Comparison of ENCODE assay signal across 12 cellular contexts in the genomic region with DNA sequence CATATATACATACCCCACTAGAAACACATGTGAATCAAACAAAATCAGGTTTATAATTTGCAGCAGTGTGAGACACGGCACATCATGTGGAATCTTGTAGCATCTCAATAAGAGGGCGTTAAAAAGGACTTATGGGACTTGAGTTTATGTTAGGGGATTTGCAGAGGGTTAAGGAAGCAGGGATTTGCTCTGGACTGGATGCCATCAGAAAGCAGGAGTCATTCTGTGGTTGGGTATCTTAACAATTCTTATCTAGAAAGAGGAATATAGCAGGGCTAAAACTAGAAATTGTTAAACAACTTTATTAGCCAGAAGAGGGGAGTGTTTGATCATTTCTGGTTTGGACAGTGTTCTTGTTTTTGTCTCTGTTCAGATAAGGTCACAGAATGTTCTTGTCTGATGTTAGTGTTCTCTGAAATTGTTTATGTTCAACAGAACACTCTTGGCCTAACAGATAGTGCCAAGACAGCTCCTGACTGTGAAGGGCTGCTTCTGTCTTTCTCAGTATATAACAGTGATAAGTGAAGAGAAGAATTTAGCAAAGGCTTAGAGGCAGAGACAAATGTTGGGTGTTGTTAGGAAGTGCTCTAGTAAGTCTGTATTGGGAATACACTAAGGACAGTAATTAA. TPM values are rescaled to one million over a fixed set of nuclear protein-coding genes. Genes with fewer than 3 reads are reported as not detected.
DNase-seq lines count a peak whose midpoint lies in the region; ATAC-seq and TF ChIP-seq lines count a peak whose summit lies in the region.
"Had no signal": no experiment of that assay in that cellular context is flagged by ENCODE, and none has a peak within 500 bp of the region (broad histone marks: within the 10 kb centered on the region; RNA-seq: fewer than 3 reads in every experiment).

No MANE protein-coding gene starts in this region.

- H3K23ac ChIP-seq in mesenchymal stem cell (ENCODE audit: low read length in 2 of 2) = no peak overlapping the region

- H2BK5ac ChIP-seq in mesenchymal stem cell (ENCODE audit: low read depth, low read length, poor library complexity, severe bottlenecking) = no peak overlapping the region

- H3K4ac ChIP-seq in mesenchymal stem cell (ENCODE audit: low read depth in 1 of 2, low read length in 2 of 2) = no peak overlapping the region

- H3K4me2 ChIP-seq in mesenchymal stem cell (ENCODE audit: low read length, poor library complexity, severe bottlenecking) = no peak overlapping the region

- H3K4me3 ChIP-seq in AG10803 (ENCODE audit: low read length) (no peak overlapping the region), LNCaP clone FGC (ENCODE audit: low read depth, low read length) (no peak overlapping the region), cardiac fibroblast (replicated peaks in 1 of 2; ENCODE audit: low read depth in 2 of 2, low read length in 2 of 2) (no peak overlapping the region), mesenchymal stem cell (ENCODE audit: insufficient read depth in 1 of 2, low read depth in 1 of 2, low read length in 2 of 2) (no peak overlapping the region)
- H3K4me3 ChIP-seq: SJCRH30 had no signal

- no peaks in the 10 kb centered on the region for H3K9me3 ChIP-seq in mesenchymal stem cell (ENCODE audit: control insufficient read depth, low read length)
- H3K9me3 ChIP-seq: SJCRH30 had no signal

- H3K14ac ChIP-seq in mesenchymal stem cell (ENCODE audit: low read length in 2 of 2) = no peak overlapping the region

- H3K27me3 ChIP-seq in mesenchymal stem cell (ENCODE audit: control insufficient read depth in 1 of 2, insufficient read depth in 1 of 2, low read length in 2 of 2) = no peaks in the 10 kb centered on the region
- H3K27me3 ChIP-seq: SJCRH30 had no signal

- no peak overlapping the region for H4K8ac ChIP-seq in mesenchymal stem cell (ENCODE audit: low read length)

- no peak overlapping the region for H2BK12ac ChIP-seq in mesenchymal stem cell (ENCODE audit: low read length in 2 of 2)

- H3K9ac ChIP-seq in mesenchymal stem cell (ENCODE audit: low read length) = no peak overlapping the region

- no peak overlapping the region for H2AFZ ChIP-seq in mesenchymal stem cell (ENCODE audit: low read depth, low read length)

- DNase-seq in AG10803 (ENCODE audit: low read depth) (peak; percentile 5), LNCaP clone FGC (ENCODE audit: low read depth) (peak; percentile 61), cardiac fibroblast (ENCODE audit: low read depth in 2 of 2) (peak; percentile 38 to 73), mesenchymal stem cell (peak; percentile 87), NCI-H524 treated with DMSO at 0.1 percent for 48 hours (lab: John Stamatoyannopoulos, UW) (no peak), NCI-H345 treated with DMSO at 0.1 percent for 48 hours (lab: John Stamatoyannopoulos, UW; ENCODE audit: unreplicated experiment) (no peak), GM20000 (ENCODE audit: low spot score) (no peak)
- DNase-seq: GF-D8; stimulated activated CD4-positive, alpha-beta T cell treated with anti-CD3 and anti-CD28 coated beads, Interleukin-12 subunit alpha, Interleukin-12 subunit beta, amount 100 ng/mL, for 4 hours had no signal

- 54% methylated on average over 2 of the region's 2 CpGs for WGBS in mesenchymal stem cell

- H2BK15ac ChIP-seq in mesenchymal stem cell (ENCODE audit: low read depth, poor library complexity, severe bottlenecking) = no peak overlapping the region

- no peak overlapping the region for H2BK120ac ChIP-seq in mesenchymal stem cell (ENCODE audit: low read depth, low read length)

- no peak for ATAC-seq in GM19397 (IDR thresholded peaks at IDR 0.05; ENCODE audit: unreplicated experiment)

- TF ChIP-seq CTCF in AG10803 (conservative IDR thresholded peaks at IDR 0.05; ENCODE audit: low read length) (peak; percentile 28; the same call in 1 of the 2 replicates), LNCaP clone FGC (IDR thresholded peaks at IDR 0.05; ENCODE audit: control insufficient read depth, extremely low read depth, insufficient read depth) (peak; percentile 44; the same call in 1 of the 2 replicates), cardiac fibroblast (IDR thresholded peaks at IDR 0.05; ENCODE audit: low read depth, low read length) (no peak), GM20000 (IDR thresholded peaks at IDR 0.05; ENCODE audit: extremely low read depth, missing control alignments) (no peak)

- H2AK5ac ChIP-seq in mesenchymal stem cell (ENCODE audit: low read length, severe bottlenecking) = no peak overlapping the region

- H3K79me1 ChIP-seq in mesenchymal stem cell (replicated peaks; ENCODE audit: low read length, poor library complexity, severe bottlenecking) = peaks cover 6% of the 10 kb centered on the region

- no peaks in the 10 kb centered on the region for H3K4me1 ChIP-seq in mesenchymal stem cell (ENCODE audit: control insufficient read depth, insufficient read depth, low read depth, low read length)
- H3K4me1 ChIP-seq: SJCRH30 had no signal

- H4K91ac ChIP-seq in mesenchymal stem cell (ENCODE audit: low read length) = no peak overlapping the region

- no peak overlapping the region for H3K18ac ChIP-seq in mesenchymal stem cell (ENCODE audit: low read depth in 1 of 2, low read length in 2 of 2)

- no peak overlapping the region for H3K27ac ChIP-seq in mesenchymal stem cell (ENCODE audit: low read length, poor library complexity, severe bottlenecking)
- H3K27ac ChIP-seq: SJCRH30 had no signal

- no peaks in the 10 kb centered on the region for H3K36me3 ChIP-seq in mesenchymal stem cell (ENCODE audit: control insufficient read depth in 1 of 2, insufficient read depth in 2 of 2, low read depth in 1 of 2, low read length in 2 of 2)
- H3K36me3 ChIP-seq: SJCRH30 had no signal

RNA-seq across cellular contexts. Expression of gene LIN28B, which starts 39.2 kb away (rescaled TPM):
- polyA plus RNA-seq in mesenchymal stem cell (2013, experiment 1 of 2) = 7.0 TPM
- polyA plus RNA-seq in mesenchymal stem cell (2013, experiment 2 of 2) = 7.0 TPM
- polyA plus RNA-seq: urinary bladder had no signal

Comparison
In these comparisons a context has a peak if more than half of its experiments do, and no peak if none do; other contexts are left out.
1. DNase-seq: peak in AG10803 (single experiment), LNCaP clone FGC (single experiment), cardiac fibroblast (2 of 2) and mesenchymal stem cell (single experiment); none in NCI-H524 treated with DMSO at 0.1 percent for 48 hours (single experiment), NCI-H345 treated with DMSO at 0.1 percent for 48 hours (single experiment) and GM20000 (single experiment).
2. CTCF ChIP-seq: peak in AG10803 (single experiment) and LNCaP clone FGC (single experiment); none in cardiac fibroblast (single experiment) and GM20000 (single experiment).